Comparison of ENCODE assay signal across 28 cellular contexts in the genomic region with DNA sequence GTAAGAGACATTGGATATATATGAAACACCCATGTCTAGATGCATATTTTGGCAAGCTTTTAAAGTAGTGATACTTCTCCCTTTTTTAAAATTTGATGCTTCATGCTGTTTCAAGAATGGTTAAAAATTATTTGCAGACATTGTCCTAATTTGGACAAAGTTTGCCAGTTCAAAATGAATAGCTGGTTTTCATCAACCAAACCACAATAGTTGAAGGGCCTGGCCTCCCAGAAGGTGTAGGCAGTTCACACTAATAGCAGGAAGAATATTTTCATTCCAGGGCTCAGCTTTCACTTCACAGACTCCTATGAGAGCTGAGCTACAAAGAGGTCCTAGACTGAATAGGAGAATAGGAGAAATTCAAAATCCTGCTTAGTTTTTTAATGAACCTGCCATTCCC.
A peak's percentile ranks its signal among the peaks of the same experiment; 100 is the strongest.
DNase-seq lines count a peak whose midpoint lies in the region; ATAC-seq, FAIRE-seq and TF ChIP-seq lines count a peak whose summit lies in the region.
"Had no signal": no experiment of that assay in that cellular context is flagged by ENCODE, and none has a peak within 500 bp of the region (broad histone marks: within the 10 kb centered on the region; RNA-seq: fewer than 3 reads in every experiment).

No MANE protein-coding gene starts in this region.

- H3K4me1 Mint-ChIP-seq in astrocyte (ENCODE audit: low read depth, unreplicated experiment) (peaks cover 24% of the 10 kb centered on the region), osteocyte (ENCODE audit: unreplicated experiment) (peaks cover 35% of the 10 kb centered on the region), HFFc6 (ENCODE audit: low read depth) (peaks cover 8% of the 10 kb centered on the region)
- H3K4me1 Mint-ChIP-seq: CD4-positive, alpha-beta memory T cell had no signal

- H3K4me2 ChIP-seq in astrocyte (ENCODE audit: low read length) (no peak overlapping the region), trophoblast cell (ENCODE audit: low read length) (no peak overlapping the region)
- H3K4me2 ChIP-seq: SK-N-SH had no signal

- peaks cover 5% of the 10 kb centered on the region for H3K4me1 ChIP-seq in astrocyte (ENCODE audit: insufficient read depth, low read length)
- H3K4me1 ChIP-seq in trophoblast cell (ENCODE audit: control insufficient read depth in 1 of 2, insufficient read depth in 2 of 2, low read length in 2 of 2), result no peaks in the 10 kb centered on the region

- DNase-seq in Ammon's horn (ENCODE audit: low spot score) (peak; percentile 22), astrocyte (ENCODE audit: low read depth) (peak; percentile 33), fibroblast of villous mesenchyme (ENCODE audit: low read depth) (peak; percentile 20), osteocyte (ENCODE audit: extremely low spot score, unreplicated experiment) (no peak), trophoblast cell (no peak), HFFc6 (no peak)
- DNase-seq in activated CD4-positive, alpha-beta T cell treated with anti-CD3 and anti-CD28 coated beads, Interleukin-2, amount 50 U/mL, for 1 hour, result no peak
- DNase-seq: AML-193; C1 segment of cervical spinal cord; CD4-positive, alpha-beta memory T cell; COR-L47; DMS53; Kasumi-1; NCI-H1092 treated with DMSO at 0.1 percent for 48 hours; NCI-H1436; NCI-H187; NCI-H2081 treated with DMSO at 0.1 percent for 48 hours; NCI-H446; NCI-H524 treated with DMSO at 0.1 percent for 48 hours; NCI-H82; NK-92 treated with Interleukin-12 subunit alpha and Interleukin-12 subunit beta, amount 100 ng/mL, for 24 hours; PC-3; SK-N-SH had no signal

- FAIRE-seq in astrocyte (lab: Jason Lieb, UNC), result no peak
- FAIRE-seq: A204.1, H1, K562 had no signal

- H3K4me3 ChIP-seq in astrocyte (ENCODE audit: insufficient read depth, low read depth, low read length), result no peak overlapping the region
- no peak overlapping the region for H3K4me3 ChIP-seq in fibroblast of villous mesenchyme (ENCODE audit: low read depth, low read length)
- H3K4me3 ChIP-seq in trophoblast cell (ENCODE audit: low read depth, low read length), result no peak overlapping the region
- H3K4me3 ChIP-seq: K562 had no signal

- no peak overlapping the region for H3K18ac ChIP-seq in trophoblast cell (ENCODE audit: low read length)

- H3K27ac ChIP-seq in astrocyte (ENCODE audit: low read depth, low read length) (no peak overlapping the region), trophoblast cell (ENCODE audit: low read depth, low read length) (no peak overlapping the region)

- no peak overlapping the region for H3K4me3 Mint-ChIP-seq in astrocyte (ENCODE audit: unreplicated experiment)
- no peak overlapping the region for H3K4me3 Mint-ChIP-seq in osteocyte (ENCODE audit: unreplicated experiment)
- H3K4me3 Mint-ChIP-seq in HFFc6, result no peak overlapping the region
- H3K4me3 Mint-ChIP-seq: CD4-positive, alpha-beta memory T cell had no signal

- H3K36me3 Mint-ChIP-seq in astrocyte (ENCODE audit: low read depth, unreplicated experiment) (no peaks in the 10 kb centered on the region), osteocyte (ENCODE audit: unreplicated experiment) (peaks cover 3% of the 10 kb centered on the region), HFFc6 (ENCODE audit: low read depth) (peaks cover 5% of the 10 kb centered on the region; the same call in 1 of the 2 replicates)
- H3K36me3 Mint-ChIP-seq: CD4-positive, alpha-beta memory T cell had no signal

- H2AFZ ChIP-seq in astrocyte (ENCODE audit: low read depth, low read length), result no peak overlapping the region
- H2AFZ ChIP-seq in trophoblast cell (ENCODE audit: insufficient read depth, low read length, poor library complexity), result no peak overlapping the region

- H3K79me2 ChIP-seq in astrocyte (ENCODE audit: insufficient read depth, low read length) (no peaks in the 10 kb centered on the region), trophoblast cell (ENCODE audit: control insufficient read depth, insufficient read depth, low read length, poor library complexity) (no peaks in the 10 kb centered on the region)

- H3K79me1 ChIP-seq in trophoblast cell (ENCODE audit: low read length), result no peaks in the 10 kb centered on the region

- H2AK5ac ChIP-seq in trophoblast cell (ENCODE audit: low read length), result no peak overlapping the region

- H4K91ac ChIP-seq in trophoblast cell (ENCODE audit: low read depth, low read length), result no peak overlapping the region

- H4K12ac ChIP-seq in trophoblast cell (ENCODE audit: low read depth, low read length), result no peak overlapping the region

- H3K27ac Mint-ChIP-seq in astrocyte (ENCODE audit: unreplicated experiment), result no peak overlapping the region
- H3K27ac Mint-ChIP-seq in osteocyte (ENCODE audit: unreplicated experiment), result peak overlapping the region; percentile 75
- H3K27ac Mint-ChIP-seq in HFFc6, result no peak overlapping the region
- H3K27ac Mint-ChIP-seq: CD4-positive, alpha-beta memory T cell had no signal

- H3K27me3 ChIP-seq in astrocyte (ENCODE audit: insufficient read depth, low read length) (no peaks in the 10 kb centered on the region), trophoblast cell (ENCODE audit: insufficient read depth, low read length) (no peaks in the 10 kb centered on the region)

- H3K36me3 ChIP-seq in astrocyte (ENCODE audit: insufficient read depth, low read length) (no peaks in the 10 kb centered on the region), trophoblast cell (ENCODE audit: control insufficient read depth in 1 of 2, insufficient read depth in 2 of 2, low read length in 2 of 2) (no peaks in the 10 kb centered on the region)

- H3K27me3 Mint-ChIP-seq in astrocyte (ENCODE audit: low read depth, unreplicated experiment) (no peaks in the 10 kb centered on the region), osteocyte (ENCODE audit: unreplicated experiment) (peaks cover 1% of the 10 kb centered on the region), HFFc6 (ENCODE audit: insufficient read depth) (peaks cover 2% of the 10 kb centered on the region; the same call in 1 of the 2 replicates)

- H3K9me3 ChIP-seq in astrocyte (ENCODE audit: insufficient read depth, low read depth, low read length) (no peaks in the 10 kb centered on the region), trophoblast cell (ENCODE audit: insufficient read depth, low read depth, low read length) (no peaks in the 10 kb centered on the region)
- H3K9me3 ChIP-seq: SK-N-SH had no signal

- no peak overlapping the region for H2BK5ac ChIP-seq in trophoblast cell (ENCODE audit: low read depth, low read length, poor library complexity)

- H3K9ac ChIP-seq in astrocyte (ENCODE audit: low read length) (no peak overlapping the region), trophoblast cell (ENCODE audit: low read length) (no peak overlapping the region)
- H3K9ac ChIP-seq: SK-N-SH had no signal

- H2BK120ac ChIP-seq in trophoblast cell (ENCODE audit: insufficient read depth, low read length, poor library complexity), result no peak overlapping the region

- TF ChIP-seq CTCF in astrocyte (IDR thresholded peaks at IDR 0.05; ENCODE audit: insufficient read depth, low read depth, low read length) (no peak), fibroblast of villous mesenchyme (IDR thresholded peaks at IDR 0.05; ENCODE audit: insufficient read depth, low read depth, low read length) (no peak), osteocyte (IDR thresholded peaks at IDR 0.05) (no peak), HFFc6 (IDR thresholded peaks at IDR 0.05) (no peak)

- H4K20me1 ChIP-seq in astrocyte (ENCODE audit: insufficient read depth, low read length), result no peaks in the 10 kb centered on the region

- H3K4ac ChIP-seq in trophoblast cell (ENCODE audit: low read depth, low read length), result no peak overlapping the region

- H3K23ac ChIP-seq in trophoblast cell (ENCODE audit: low read length), result no peak overlapping the region

- no peak overlapping the region for H2BK12ac ChIP-seq in trophoblast cell (ENCODE audit: low read length)

- no peak overlapping the region for H4K8ac ChIP-seq in trophoblast cell (ENCODE audit: low read depth, low read length)

- no peaks in the 10 kb centered on the region for H3K9me3 Mint-ChIP-seq in astrocyte (ENCODE audit: unreplicated experiment)
- H3K9me3 Mint-ChIP-seq in osteocyte (ENCODE audit: unreplicated experiment), result no peaks in the 10 kb centered on the region
- no peaks in the 10 kb centered on the region for H3K9me3 Mint-ChIP-seq in HFFc6
- H3K9me3 Mint-ChIP-seq: CD4-positive, alpha-beta memory T cell had no signal

- no peak for ATAC-seq in GM19035 (IDR thresholded peaks at IDR 0.05; ENCODE audit: unreplicated experiment)
- ATAC-seq: HCT116, K562, PC-3 had no signal

- no peak overlapping the region for H3K14ac ChIP-seq in trophoblast cell (ENCODE audit: low read length)

Comparison
In these comparisons a context has a peak if more than half of its experiments do, and no peak if none do; other contexts are left out.
1. DNase-seq: peak in Ammon's horn (single experiment), astrocyte (single experiment) and fibroblast of villous mesenchyme (single experiment); none in osteocyte (single experiment), trophoblast cell (0 of 2), activated CD4-positive, alpha-beta T cell treated with anti-CD3 and anti-CD28 coated beads, Interleukin-2, amount 50 U/mL, for 1 hour (single experiment) and HFFc6 (single experiment).